Comparison of ENCODE assay signal across 12 cellular contexts in genomic region chr22:35761037-35761436, GRCh38. TPM values are rescaled to one million over a fixed set of nuclear protein-coding genes. Genes with fewer than 3 reads are reported as not detected.
DNase-seq lines count a peak whose midpoint lies in the region; ATAC-seq, FAIRE-seq and TF ChIP-seq lines count a peak whose summit lies in the region.
"Had no signal": no experiment of that assay in that cellular context is flagged by ENCODE, and none has a peak within 500 bp of the region (broad histone marks: within the 10 kb centered on the region; RNA-seq: fewer than 3 reads in every experiment).

No MANE protein-coding gene starts in this region.

- WGBS in aorta, 2 donors = 90 to 96% methylated on average over 1 of the region's 1 CpG

- no peak overlapping the region for H3K9ac ChIP-seq in MM.1S (ENCODE audit: low read length)

- no peak overlapping the region for H3K4me2 ChIP-seq in MM.1S (ENCODE audit: low read depth, low read length)

- no peak overlapping the region for H2AFZ ChIP-seq in MM.1S (ENCODE audit: low read length)

- CTCF ChIA-PET in T-cell (lab: Charles Lee) = no interaction called here

- H3K27ac ChIP-seq in MM.1S (ENCODE audit: low read length) (no peak overlapping the region), lower lobe of right lung (no peak overlapping the region), aorta (ENCODE audit: low read depth in 1 of 2, low read length in 2 of 2) (no peak overlapping the region)
- H3K27ac ChIP-seq: HL-60, transverse colon had no signal

- no peaks in the 10 kb centered on the region for H3F3A ChIP-seq in MM.1S (ENCODE audit: insufficient read depth, low read length)

- no peaks in the 10 kb centered on the region for H3K36me3 ChIP-seq in MM.1S (replicated peaks; ENCODE audit: insufficient read depth, low read length)
- peaks cover 40% of the 10 kb centered on the region for H3K36me3 ChIP-seq in lower lobe of right lung
- H3K36me3 ChIP-seq in aorta (ENCODE audit: control insufficient read depth in 1 of 2, insufficient read depth in 2 of 2, low read length in 1 of 2) = peaks cover 0 to 3% of the 10 kb centered on the region in 2 donors

- no peak for DNase-seq in D721Med (ENCODE audit: insufficient read length, low spot score)
- DNase-seq in MM.1S = peak; percentile 11
- DNase-seq in dermis blood vessel endothelial cell = peak; percentile 46
- DNase-seq in lower lobe of right lung = no peak
- no peak for DNase-seq in NCI-H1105 (lab: John Stamatoyannopoulos, UW)
- no peak for DNase-seq in T-cell
- no peak for DNase-seq in natural killer cell
- DNase-seq in aorta = no peak
- DNase-seq: stimulated activated CD4-positive, alpha-beta T cell treated with anti-CD3 and anti-CD28 coated beads, Interleukin-2, amount 100 ng/mL, for 24 hours; transverse colon had no signal

- no peaks in the 10 kb centered on the region for H3K27me3 ChIP-seq in MM.1S (replicated peaks; ENCODE audit: insufficient read depth, low read length)
- H3K27me3 ChIP-seq in lower lobe of right lung (ENCODE audit: low read depth) = no peaks in the 10 kb centered on the region
- H3K27me3 ChIP-seq in aorta (ENCODE audit: control insufficient read depth in 1 of 2, insufficient read depth in 2 of 2, low read length in 1 of 2) = no peaks in the 10 kb centered on the region
- H3K27me3 ChIP-seq: transverse colon had no signal

- H3K27me3 Mint-ChIP-seq in T-cell (peaks cover 0 to 2% of the 10 kb centered on the region in 2 donors), natural killer cell (ENCODE audit: low read depth in 2 of 2) (peaks cover 0 to 18% of the 10 kb centered on the region in 2 donors)

- POLR2A ChIA-PET in T-cell (lab: Charles Lee) = no interaction called here

- H3K27ac Mint-ChIP-seq in T-cell (no peak overlapping the region), natural killer cell (no peak overlapping the region)

- H3K9me3 Mint-ChIP-seq in T-cell (no peaks in the 10 kb centered on the region), natural killer cell (no peaks in the 10 kb centered on the region)

- ATAC-seq in lower lobe of right lung (no peak), T-cell (replicated peaks in 1 of 4) (no peak), natural killer cell (no peak), aorta (ENCODE audit: low FRiP score) (no peak)

- no peak for FAIRE-seq in D721Med (lab: Jason Lieb, UNC)

- H3K9me3 ChIP-seq in MM.1S (replicated peaks; ENCODE audit: insufficient read depth, low read length) (no peaks in the 10 kb centered on the region), lower lobe of right lung (no peaks in the 10 kb centered on the region), aorta (ENCODE audit: control insufficient read depth, low read length) (no peaks in the 10 kb centered on the region)
- H3K9me3 ChIP-seq: transverse colon had no signal

- H3K4me1 ChIP-seq in MM.1S (ENCODE audit: low read length) (no peaks in the 10 kb centered on the region), lower lobe of right lung (no peaks in the 10 kb centered on the region), aorta (ENCODE audit: control insufficient read depth in 1 of 2, insufficient read depth in 2 of 2, low read length in 2 of 2) (no peaks in the 10 kb centered on the region)

- H3K79me2 ChIP-seq in MM.1S (ENCODE audit: low read length) = no peaks in the 10 kb centered on the region

- no peaks in the 10 kb centered on the region for H3K9me2 ChIP-seq in MM.1S (replicated peaks; ENCODE audit: insufficient read depth, low read length)

- no peak overlapping the region for H3K4me3 ChIP-seq in MM.1S (ENCODE audit: low read length)
- H3K4me3 ChIP-seq in lower lobe of right lung = no peak overlapping the region
- no peak overlapping the region for H3K4me3 ChIP-seq in aorta (ENCODE audit: low read length in 2 of 2)
- H3K4me3 ChIP-seq: transverse colon had no signal

- H3K36me3 Mint-ChIP-seq in T-cell = no peaks in the 10 kb centered on the region
- no peaks in the 10 kb centered on the region for H3K36me3 Mint-ChIP-seq in natural killer cell

- no peak overlapping the region for H3K4me3 Mint-ChIP-seq in T-cell
- no peak overlapping the region for H3K4me3 Mint-ChIP-seq in natural killer cell

- intact Hi-C loops in lower lobe of right lung (cut with DNase I) (no loop called here), natural killer cell (cut with micrococcal nuclease) (loop anchor here (5.0 kb wide), 1 partner anchor 161 kb away; no protein-coding TSS in a partner anchor), aorta (cut with DNase I) (loop anchor here (5.0 to 10.0 kb wide), 2 partner anchors 151 to 154 kb away; no protein-coding TSS in a partner anchor)

- H4K20me1 ChIP-seq in MM.1S (ENCODE audit: insufficient read depth, low read length) = no peaks in the 10 kb centered on the region

- H3K4me1 Mint-ChIP-seq in T-cell (no peaks in the 10 kb centered on the region), natural killer cell (no peaks in the 10 kb centered on the region)

- TF ChIP-seq CTCF in D721Med (IDR thresholded peaks at IDR 0.05; ENCODE audit: insufficient read depth, missing control alignments) (peak; percentile 44), MM.1S (IDR thresholded peaks at IDR 0.05; ENCODE audit: low read length) (peak; percentile 39), lower lobe of right lung (IDR thresholded peaks at IDR 0.05) (peak; percentile 19), natural killer cell (IDR thresholded peaks at IDR 0.05) (no peak)

RNA-seq across cellular contexts. Expression of gene APOL5, which starts 43.4 kb away (rescaled TPM):
- total RNA-seq in dermis blood vessel endothelial cell (not detected in 2 replicates), lower lobe of right lung (not detected), T-cell (not detected), natural killer cell (not detected), aorta (not detected)
- polyA plus RNA-seq in aorta = not detected
- total RNA-seq: mucosa of gallbladder, transverse colon had no signal

Comparison
In these comparisons a context has a peak if more than half of its experiments do, and no peak if none do; other contexts are left out.
1. DNase-seq: peak in MM.1S (single experiment) and dermis blood vessel endothelial cell (single experiment); none in D721Med (single experiment), lower lobe of right lung (single experiment), NCI-H1105 (single experiment), T-cell (0 of 34), natural killer cell (single experiment) and aorta (0 of 2).